In genomic region chr7:24905996-24906770, GRCh38 we compare ENCODE assay signal across 1 cellular context.
TF ChIP-seq lines count a peak whose summit lies in the region.

No MANE protein-coding gene starts in this region.

TF ChIP-seq in K562, 482 proteins besides CTCF, POLR2A, EP300 and RAD21:
- peak; percentile 21 for TF ChIP-seq RBM25 (IDR thresholded peaks at IDR 0.05; ENCODE audit: low read depth, low read length, severe bottlenecking)
- TF ChIP-seq TEAD2 (tag; IDR thresholded peaks at IDR 0.05) = no peak
- peak; percentile 45 for TF ChIP-seq MEIS2 (IDR thresholded peaks at IDR 0.05; ENCODE audit: partially characterized antibody)
- TF ChIP-seq TCF3 (CRISPR knock-in tag; IDR thresholded peaks at IDR 0.05) = peak; percentile 15; the same call in 1 of the 2 replicates
